Comparison of ENCODE assay signal across 9 cellular contexts in the genomic region with DNA sequence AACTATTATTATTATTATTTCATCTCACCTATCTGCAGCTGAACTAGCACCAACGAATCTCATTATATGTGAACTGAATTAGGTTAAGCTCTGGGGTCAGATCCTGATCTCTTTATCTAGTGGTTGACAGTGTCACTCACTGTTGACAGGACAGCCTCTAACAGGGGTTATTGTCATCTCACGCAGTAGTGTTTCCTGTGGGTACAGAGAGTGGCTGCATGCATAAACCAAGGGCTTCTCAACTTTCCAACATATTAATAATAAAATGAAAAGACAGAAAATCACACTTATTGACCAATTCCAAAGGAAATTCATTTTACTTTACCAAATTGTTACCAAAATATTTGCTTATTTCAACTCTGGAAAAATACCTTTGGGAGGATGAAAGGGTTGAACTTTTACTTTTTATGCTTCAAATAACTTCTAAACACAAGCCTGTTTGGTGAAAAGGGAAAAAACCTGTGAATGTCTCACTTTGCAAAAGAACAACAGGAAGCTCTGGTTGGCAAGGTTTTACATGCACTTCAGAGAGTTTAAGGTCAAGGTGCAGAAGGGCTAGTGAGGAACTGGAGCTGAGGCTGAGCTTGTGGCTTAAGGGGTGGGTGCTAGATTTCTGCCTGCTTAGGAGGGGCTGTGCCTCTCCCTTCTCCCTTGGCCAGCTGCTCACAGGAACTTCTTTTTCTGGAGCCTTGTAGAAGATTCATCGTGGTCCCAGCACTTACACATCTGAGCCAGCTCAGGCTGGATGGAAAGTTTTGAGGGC.
DNase-seq lines count a peak whose midpoint lies in the region; ATAC-seq and TF ChIP-seq lines count a peak whose summit lies in the region.
"Had no signal": no experiment of that assay in that cellular context is flagged by ENCODE, and none has a peak within 500 bp of the region (broad histone marks: within the 10 kb centered on the region; RNA-seq: fewer than 3 reads in every experiment).

No MANE protein-coding gene starts in this region.

- peak overlapping the region; percentile 82 for H3K4me2 ChIP-seq in smooth muscle cell

- H3K4me3 ChIP-seq in choroid plexus epithelial cell (ENCODE audit: low read depth, low read length) = no peak overlapping the region
- H3K4me3 ChIP-seq in smooth muscle cell = no peak overlapping the region

- no peak overlapping the region for H3K9ac ChIP-seq in smooth muscle cell (ENCODE audit: low read depth)

- H3F3A ChIP-seq in smooth muscle cell (ENCODE audit: low read depth) = peaks cover 20% of the 10 kb centered on the region

- H3K79me2 ChIP-seq in smooth muscle cell (ENCODE audit: low read depth) = no peaks in the 10 kb centered on the region

- H2AFZ ChIP-seq in smooth muscle cell (ENCODE audit: low read depth) = no peak overlapping the region

- DNase-seq in NOMO-1 treated with DMSO at 0.1 percent for 48 hours (lab: John Stamatoyannopoulos, UW; ENCODE audit: unreplicated experiment) (peak; percentile 24), choroid plexus epithelial cell (ENCODE audit: low read depth) (peak; percentile 48), smooth muscle cell (lab: John Stamatoyannopoulos, UW; ENCODE audit: unreplicated experiment) (no peak), NCI-H1436 treated with DMSO at 0.1 percent for 48 hours (lab: John Stamatoyannopoulos, UW) (no peak), left lobe of liver (ENCODE audit: low spot score) (no peak), substantia nigra (lab: John Stamatoyannopoulos, UW) (no peak)
- DNase-seq: activated T-cell treated with anti-CD3 and anti-CD28 coated beads, Interleukin-2, amount 50 U/mL, for 4 hours; NCI-H2227 treated with DMSO at 0.1 percent for 48 hours had no signal

- peaks cover 6% of the 10 kb centered on the region for H3K4me1 ChIP-seq in smooth muscle cell (ENCODE audit: low read depth)

- 48% methylated on average over 3 of the region's 3 CpGs for WGBS in smooth muscle cell (ENCODE audit: low lambda C conversion rate)

- TF ChIP-seq CTCF in choroid plexus epithelial cell (conservative IDR thresholded peaks at IDR 0.05; ENCODE audit: low read depth, low read length) (no peak), smooth muscle cell (IDR thresholded peaks at IDR 0.05; ENCODE audit: borderline replicate concordance, insufficient read depth, poor library complexity, severe bottlenecking) (no peak)

- ATAC-seq in GM19025 (IDR thresholded peaks at IDR 0.05; ENCODE audit: low read depth, unreplicated experiment) (peak; percentile 62), left lobe of liver (no peak)

- H3K36me3 ChIP-seq in smooth muscle cell (ENCODE audit: low read depth) = no peaks in the 10 kb centered on the region

- peak overlapping the region; percentile 92 for H3K27ac ChIP-seq in smooth muscle cell (ENCODE audit: low read depth)
- H3K27ac ChIP-seq in substantia nigra (ENCODE audit: low read depth, low read length, poor library complexity, severe bottlenecking) = no peak overlapping the region

- H3K27me3 ChIP-seq in smooth muscle cell (ENCODE audit: low read depth) = no peaks in the 10 kb centered on the region

- no peaks in the 10 kb centered on the region for H4K20me1 ChIP-seq in smooth muscle cell (ENCODE audit: low read depth)

- no peaks in the 10 kb centered on the region for H3K9me3 ChIP-seq in smooth muscle cell (replicated peaks; ENCODE audit: low read depth)

Comparison
In these comparisons a context has a peak if more than half of its experiments do, and no peak if none do; other contexts are left out.
1. DNase-seq: peak in NOMO-1 treated with DMSO at 0.1 percent for 48 hours (single experiment) and choroid plexus epithelial cell (single experiment); none in smooth muscle cell (single experiment), NCI-H1436 treated with DMSO at 0.1 percent for 48 hours (single experiment), left lobe of liver (single experiment) and substantia nigra (0 of 49).